Comparison of ENCODE assay signal across 33 cellular contexts in genomic region chr6:55320691-55321086, GRCh38. TPM values are rescaled to one million over a fixed set of nuclear protein-coding genes. Genes with fewer than 3 reads are reported as not detected.
"Had no signal": no experiment of that assay in that cellular context is flagged by ENCODE, and none has a peak within 500 bp of the region (broad histone marks: within the 10 kb centered on the region; RNA-seq: fewer than 3 reads in every experiment).

No MANE protein-coding gene starts in this region.

- ATAC-seq: foreskin keratinocyte, heart right ventricle, left cardiac atrium, left ventricle myocardium superior, right cardiac atrium, T-cell had no signal

- H3K36me3 ChIP-seq: esophagus muscularis mucosa, heart right ventricle, spleen, suprapubic skin, tibial artery had no signal

- H3K9me3 Mint-ChIP-seq: activated T-helper 1 cell treated with anti-CD3 and anti-CD28 coated beads, Interleukin-12 subunit alpha, Interleukin-12 subunit beta, Interleukin-2, Interleukin-4 antibody, amounts not matched to agents 30 ng/mL and 10 ng/mL and 1 ng/mL, durations not matched to agents 14 hours and 24 hours and 36 hours had no signal

- H3K4me1 Mint-ChIP-seq: activated CD4-positive, alpha-beta T cell treated with anti-CD3 and anti-CD28 coated beads, Interleukin-2, amount 10 ng/mL, durations not matched to agents 24 days and 14 days; activated naive CD4-positive, alpha-beta T cell treated with anti-CD3 and anti-CD28 coated beads, Interleukin-2, amount 10 ng/mL, durations not matched to agents 7 days and 5 days; activated naive CD8-positive, alpha-beta T cell treated with anti-CD3 and anti-CD28 coated beads, Interleukin-2, amount 10 ng/mL, durations not matched to agents 7 days and 5 days; naive B cell; T-cell had no signal

- H3K4me3 ChIP-seq: esophagus muscularis mucosa, heart right ventricle, spleen, suprapubic skin, tibial artery had no signal

- H3K9me3 ChIP-seq: suprapubic skin, tibial artery had no signal

- H3K27me3 Mint-ChIP-seq: activated CD4-positive, alpha-beta memory T cell treated with anti-CD3 and anti-CD28 coated beads for 36 hours; activated CD4-positive, alpha-beta T cell treated with anti-CD3 and anti-CD28 coated beads, Interleukin-2, amount 10 ng/mL, durations not matched to agents 24 days and 14 days; activated naive CD4-positive, alpha-beta T cell treated with anti-CD3 and anti-CD28 coated beads, Interleukin-2, amount 10 ng/mL, durations not matched to agents 7 days and 5 days; activated naive CD8-positive, alpha-beta T cell treated with anti-CD3 and anti-CD28 coated beads, Interleukin-2, amount 10 ng/mL, durations not matched to agents 7 days and 5 days; naive B cell; T-cell had no signal

- DNase-seq: activated CD4-positive, alpha-beta memory T cell treated with anti-CD3 and anti-CD28 coated beads for 36 hours; activated CD4-positive, alpha-beta T cell treated with anti-CD3 and anti-CD28 coated beads, Interleukin-2, amount 10 ng/mL, durations not matched to agents 24 days and 14 days; activated CD8-positive, alpha-beta memory T cell treated with anti-CD3 and anti-CD28 coated beads, Interleukin-2, amount 50 U/mL, for 4 hours; activated gamma-delta T cell; activated naive CD4-positive, alpha-beta T cell treated with anti-CD3 and anti-CD28 coated beads, Interleukin-2, amount 10 ng/mL, durations not matched to agents 7 days and 5 days; activated naive CD8-positive, alpha-beta T cell treated with anti-CD3 and anti-CD28 coated beads, Interleukin-2, amount 10 ng/mL, durations not matched to agents 7 days and 5 days; activated T-cell treated with anti-CD3 and anti-CD28 coated beads, Interleukin-2, amount 50 U/mL, for 1 hour; caudate nucleus; foreskin keratinocyte; heart right ventricle; left cardiac atrium; left ventricle myocardium superior; naive B cell; occipital lobe; right cardiac atrium; spleen; stimulated activated naive CD4-positive, alpha-beta T cell; T-cell; tibial artery had no signal

- H3K9ac ChIP-seq: parathyroid adenoma had no signal

- H3K27me3 ChIP-seq: esophagus muscularis mucosa, heart right ventricle, spleen, suprapubic skin, tibial artery had no signal

- H3K27ac ChIP-seq: esophagus muscularis mucosa, foreskin keratinocyte, heart right ventricle, parathyroid adenoma, spleen, suprapubic skin, tibial artery had no signal

- H3K4me1 ChIP-seq: esophagus muscularis mucosa, foreskin keratinocyte, heart right ventricle, parathyroid adenoma, spleen, suprapubic skin, tibial artery had no signal

- H3K36me3 Mint-ChIP-seq: activated CD4-positive, alpha-beta memory T cell treated with anti-CD3 and anti-CD28 coated beads for 36 hours; activated naive CD4-positive, alpha-beta T cell treated with anti-CD3 and anti-CD28 coated beads, Interleukin-2, amount 10 ng/mL, durations not matched to agents 7 days and 5 days; activated naive CD8-positive, alpha-beta T cell treated with anti-CD3 and anti-CD28 coated beads, Interleukin-2, amount 10 ng/mL, durations not matched to agents 7 days and 5 days; mesothelial cell of epicardium; naive B cell; T-cell had no signal

- H3K27ac Mint-ChIP-seq: activated CD4-positive, alpha-beta memory T cell treated with anti-CD3 and anti-CD28 coated beads for 36 hours; activated CD4-positive, alpha-beta T cell treated with anti-CD3 and anti-CD28 coated beads, Interleukin-2, amount 10 ng/mL, durations not matched to agents 24 days and 14 days; activated naive CD4-positive, alpha-beta T cell treated with anti-CD3 and anti-CD28 coated beads, Interleukin-2, amount 10 ng/mL, durations not matched to agents 7 days and 5 days; activated naive CD8-positive, alpha-beta T cell treated with anti-CD3 and anti-CD28 coated beads, Interleukin-2, amount 10 ng/mL, durations not matched to agents 7 days and 5 days; activated T-helper 1 cell treated with anti-CD3 and anti-CD28 coated beads, Interleukin-12 subunit alpha, Interleukin-12 subunit beta, Interleukin-2, Interleukin-4 antibody, amounts not matched to agents 30 ng/mL and 10 ng/mL and 1 ng/mL, durations not matched to agents 14 hours and 24 hours and 36 hours; mesothelial cell of epicardium; T-cell; T-helper 2 cell treated with Interferon-gamma antibody and Interleukin-4, amounts not matched to agents 5 μg/mL and 100 μg/mL, for 36 hours had no signal

- H3K4me3 Mint-ChIP-seq: activated CD4-positive, alpha-beta memory T cell treated with anti-CD3 and anti-CD28 coated beads for 36 hours; activated CD4-positive, alpha-beta T cell treated with anti-CD3 and anti-CD28 coated beads, Interleukin-2, amount 10 ng/mL, durations not matched to agents 24 days and 14 days; activated naive CD4-positive, alpha-beta T cell treated with anti-CD3 and anti-CD28 coated beads, Interleukin-2, amount 10 ng/mL, durations not matched to agents 7 days and 5 days; activated naive CD8-positive, alpha-beta T cell treated with anti-CD3 and anti-CD28 coated beads, Interleukin-2, amount 10 ng/mL, durations not matched to agents 7 days and 5 days; activated T-helper 1 cell treated with anti-CD3 and anti-CD28 coated beads, Interleukin-12 subunit alpha, Interleukin-12 subunit beta, Interleukin-2, Interleukin-4 antibody, amounts not matched to agents 30 ng/mL and 10 ng/mL and 1 ng/mL, durations not matched to agents 14 hours and 24 hours and 36 hours; mesothelial cell of epicardium; naive B cell; T-cell; T-helper 2 cell treated with Interferon-gamma antibody and Interleukin-4, amounts not matched to agents 5 μg/mL and 100 μg/mL, for 36 hours had no signal

RNA-seq across cellular contexts. Expression of gene GFRAL, which starts 6.6 kb away (rescaled TPM):
- total RNA-seq: activated CD4-positive, alpha-beta memory T cell treated with anti-CD3 and anti-CD28 coated beads for 36 hours; activated CD4-positive, alpha-beta T cell treated with anti-CD3 and anti-CD28 coated beads, Interleukin-2, amount 10 ng/mL, durations not matched to agents 24 days and 14 days; activated CD8-positive, alpha-beta memory T cell treated with anti-CD3 and anti-CD28 coated beads for 36 hours; activated naive CD8-positive, alpha-beta T cell treated with anti-CD3 and anti-CD28 coated beads, Interleukin-2, amount 10 ng/mL, durations not matched to agents 7 days and 5 days; activated T-helper 1 cell treated with anti-CD3 and anti-CD28 coated beads, Interleukin-12 subunit alpha, Interleukin-12 subunit beta, Interleukin-2, Interleukin-4 antibody, amounts not matched to agents 30 ng/mL and 10 ng/mL and 1 ng/mL, durations not matched to agents 14 hours and 24 hours and 36 hours; chondrocyte; esophagus muscularis mucosa; foreskin keratinocyte; glomerular endothelial cell; heart right ventricle; left cardiac atrium; left ventricle myocardium superior; lung microvascular endothelial cell; mesothelial cell of epicardium; occipital lobe; pulmonary artery endothelial cell; right cardiac atrium; spleen; suprapubic skin; T-cell; urinary bladder had no signal
- polyA plus RNA-seq: foreskin keratinocyte, heart right ventricle, keratinocyte, neural cell, right cardiac atrium, spleen, urinary bladder had no signal
